In genomic region chr10:104424719-104425118, GRCh38 we compare ENCODE assay signal across 1 cellular context.
TF ChIP-seq lines count a peak whose summit lies in the region.

No MANE protein-coding gene starts in this region.

TF ChIP-seq in HCT116, 20 proteins besides CTCF, POLR2A, EP300 and RAD21:
- TF ChIP-seq YY1 (IDR thresholded peaks at IDR 0.05; ENCODE audit: extremely low read depth, insufficient replicate concordance, low read depth, low read length), result no peak
- no peak for TF ChIP-seq CEBPB (IDR thresholded peaks at IDR 0.05; ENCODE audit: low read depth)
